Comparison of ENCODE assay signal across 2 cellular contexts in genomic region chr17:17376362-17376761, GRCh38.
TF ChIP-seq lines count a peak whose summit lies in the region.

No MANE protein-coding gene starts in this region.

TF ChIP-seq in IMR-90, 13 proteins besides CTCF, POLR2A, EP300 and RAD21 (continued from another document):
- TF ChIP-seq MAFK (IDR thresholded peaks at IDR 0.05; ENCODE audit: low read depth, low read length): no peak
- TF ChIP-seq ELK1 (IDR thresholded peaks at IDR 0.05; ENCODE audit: borderline replicate concordance, low read depth, low read length): no peak
- no peak for TF ChIP-seq SMC3 (IDR thresholded peaks at IDR 0.05; ENCODE audit: low read depth, low read length)
- TF ChIP-seq RFX5 (IDR thresholded peaks at IDR 0.05; ENCODE audit: low read depth, low read length): no peak

TF ChIP-seq in neural cell, 6 proteins besides CTCF, POLR2A, EP300 and RAD21 (continued from another document):
- TF ChIP-seq EZH2 (IDR thresholded peaks at IDR 0.05; ENCODE audit: borderline replicate concordance, insufficient read depth, low read length, poor library complexity, severe bottlenecking): no peak
